Comparison of ENCODE assay signal across 1 cellular context in the genomic region with DNA sequence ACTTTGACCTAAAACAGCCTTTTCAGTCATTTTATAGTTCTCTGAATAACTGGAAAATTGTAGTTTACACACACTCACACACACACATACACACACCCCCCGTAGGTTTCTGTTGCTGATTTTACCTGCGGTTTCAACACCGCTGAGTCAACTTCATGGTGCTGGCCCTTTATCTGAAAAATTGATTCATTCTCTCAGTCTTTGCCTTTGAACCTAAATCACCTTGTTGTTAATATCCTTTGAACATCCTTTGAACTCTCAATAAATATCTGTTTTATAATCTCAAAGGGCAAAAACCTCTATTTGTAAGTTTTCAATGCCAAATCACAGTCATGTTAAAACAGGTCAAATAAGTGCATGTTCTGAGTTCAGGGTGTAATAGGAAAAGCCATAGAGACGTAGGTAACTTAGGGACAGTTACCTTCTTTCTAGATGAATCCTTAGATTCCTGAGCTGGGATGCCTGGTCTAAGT.
A peak's percentile ranks its signal among the peaks of the same experiment; 100 is the strongest.
TF ChIP-seq lines count a peak whose summit lies in the region.

No MANE protein-coding gene starts in this region.

TF ChIP-seq in HepG2, 621 proteins besides CTCF, POLR2A, EP300 and RAD21 (continued from another document):
- TF ChIP-seq CEBPG (CRISPR knock-in tag; IDR thresholded peaks at IDR 0.05) (peak; percentile 82), MIER3 (CRISPR knock-in tag; IDR thresholded peaks at IDR 0.05; ENCODE audit: borderline replicate concordance) (peak; percentile 39; the same call in 1 of the 2 replicates), HHEX (CRISPR knock-in tag; IDR thresholded peaks at IDR 0.05) (peak; percentile 68), NR2F2 (IDR thresholded peaks at IDR 0.05; ENCODE audit: borderline replicate concordance, low read depth) (peak; percentile 95), NFKBIZ (CRISPR knock-in tag; IDR thresholded peaks at IDR 0.05) (no peak), TCF7 (IDR thresholded peaks at IDR 0.05; ENCODE audit: low read depth) (peak; percentile 99), MBD4 (IDR thresholded peaks at IDR 0.05; ENCODE audit: borderline replicate concordance, low read length) (peak; percentile 97), KIAA2018 (CRISPR knock-in tag; IDR thresholded peaks at IDR 0.05; ENCODE audit: borderline replicate concordance) (no peak), ZNF17 (CRISPR knock-in tag; IDR thresholded peaks at IDR 0.05) (no peak), ZMYM4 (CRISPR knock-in tag; IDR thresholded peaks at IDR 0.05) (peak; percentile 49; the same call in 1 of the 2 replicates), JUN (CRISPR knock-in tag; IDR thresholded peaks at IDR 0.05) (peak; percentile 85), ZNF670 (CRISPR knock-in tag; IDR thresholded peaks at IDR 0.05; ENCODE audit: borderline replicate concordance) (peak; percentile 27; the same call in 1 of the 2 replicates), KAT8 (CRISPR knock-in tag; IDR thresholded peaks at IDR 0.05) (peak; percentile 39; the same call in 1 of the 2 replicates), ZNF660 (CRISPR knock-in tag; IDR thresholded peaks at IDR 0.05; ENCODE audit: borderline replicate concordance, low read depth) (no peak), ATF1 (CRISPR knock-in tag; IDR thresholded peaks at IDR 0.05) (peak; percentile 60; the same call in 1 of the 2 replicates), SRSF9 (IDR thresholded peaks at IDR 0.05; ENCODE audit: borderline replicate concordance, insufficient read depth, low read depth, low read length, poor library complexity, severe bottlenecking) (no peak), RXRB (CRISPR knock-in tag; IDR thresholded peaks at IDR 0.05; ENCODE audit: borderline replicate concordance) (peak; percentile 95)
- TF ChIP-seq, protein P1, sequence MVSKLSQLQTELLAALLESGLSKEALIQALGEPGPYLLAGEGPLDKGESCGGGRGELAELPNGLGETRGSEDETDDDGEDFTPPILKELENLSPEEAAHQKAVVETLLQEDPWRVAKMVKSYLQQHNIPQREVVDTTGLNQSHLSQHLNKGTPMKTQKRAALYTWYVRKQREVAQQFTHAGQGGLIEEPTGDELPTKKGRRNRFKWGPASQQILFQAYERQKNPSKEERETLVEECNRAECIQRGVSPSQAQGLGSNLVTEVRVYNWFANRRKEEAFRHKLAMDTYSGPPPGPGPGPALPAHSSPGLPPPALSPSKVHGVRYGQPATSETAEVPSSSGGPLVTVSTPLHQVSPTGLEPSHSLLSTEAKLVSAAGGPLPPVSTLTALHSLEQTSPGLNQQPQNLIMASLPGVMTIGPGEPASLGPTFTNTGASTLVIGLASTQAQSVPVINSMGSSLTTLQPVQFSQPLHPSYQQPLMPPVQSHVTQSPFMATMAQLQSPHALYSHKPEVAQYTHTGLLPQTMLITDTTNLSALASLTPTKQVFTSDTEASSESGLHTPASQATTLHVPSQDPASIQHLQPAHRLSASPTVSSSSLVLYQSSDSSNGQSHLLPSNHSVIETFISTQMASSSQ (IDR thresholded peaks at IDR 0.05; ENCODE audit: low read depth): peak; percentile 49; the same call in 1 of the 2 replicates
- TF ChIP-seq, protein P1 (CRISPR knock-in tag; IDR thresholded peaks at IDR 0.05; ENCODE audit: borderline replicate concordance): no peak; the same call in 1 of the 2 replicates
- TF ChIP-seq, protein P2, sequence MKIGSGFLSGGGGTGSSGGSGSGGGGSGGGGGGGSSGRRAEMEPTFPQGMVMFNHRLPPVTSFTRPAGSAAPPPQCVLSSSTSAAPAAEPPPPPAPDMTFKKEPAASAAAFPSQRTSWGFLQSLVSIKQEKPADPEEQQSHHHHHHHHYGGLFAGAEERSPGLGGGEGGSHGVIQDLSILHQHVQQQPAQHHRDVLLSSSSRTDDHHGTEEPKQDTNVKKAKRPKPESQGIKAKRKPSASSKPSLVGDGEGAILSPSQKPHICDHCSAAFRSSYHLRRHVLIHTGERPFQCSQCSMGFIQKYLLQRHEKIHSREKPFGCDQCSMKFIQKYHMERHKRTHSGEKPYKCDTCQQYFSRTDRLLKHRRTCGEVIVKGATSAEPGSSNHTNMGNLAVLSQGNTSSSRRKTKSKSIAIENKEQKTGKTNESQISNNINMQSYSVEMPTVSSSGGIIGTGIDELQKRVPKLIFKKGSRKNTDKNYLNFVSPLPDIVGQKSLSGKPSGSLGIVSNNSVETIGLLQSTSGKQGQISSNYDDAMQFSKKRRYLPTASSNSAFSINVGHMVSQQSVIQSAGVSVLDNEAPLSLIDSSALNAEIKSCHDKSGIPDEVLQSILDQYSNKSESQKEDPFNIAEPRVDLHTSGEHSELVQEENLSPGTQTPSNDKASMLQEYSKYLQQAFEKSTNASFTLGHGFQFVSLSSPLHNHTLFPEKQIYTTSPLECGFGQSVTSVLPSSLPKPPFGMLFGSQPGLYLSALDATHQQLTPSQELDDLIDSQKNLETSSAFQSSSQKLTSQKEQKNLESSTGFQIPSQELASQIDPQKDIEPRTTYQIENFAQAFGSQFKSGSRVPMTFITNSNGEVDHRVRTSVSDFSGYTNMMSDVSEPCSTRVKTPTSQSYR (CRISPR knock-in tag; IDR thresholded peaks at IDR 0.05; ENCODE audit: borderline replicate concordance): peak; percentile 32; the same call in 1 of the 2 replicates
- TF ChIP-seq, protein P3, sequence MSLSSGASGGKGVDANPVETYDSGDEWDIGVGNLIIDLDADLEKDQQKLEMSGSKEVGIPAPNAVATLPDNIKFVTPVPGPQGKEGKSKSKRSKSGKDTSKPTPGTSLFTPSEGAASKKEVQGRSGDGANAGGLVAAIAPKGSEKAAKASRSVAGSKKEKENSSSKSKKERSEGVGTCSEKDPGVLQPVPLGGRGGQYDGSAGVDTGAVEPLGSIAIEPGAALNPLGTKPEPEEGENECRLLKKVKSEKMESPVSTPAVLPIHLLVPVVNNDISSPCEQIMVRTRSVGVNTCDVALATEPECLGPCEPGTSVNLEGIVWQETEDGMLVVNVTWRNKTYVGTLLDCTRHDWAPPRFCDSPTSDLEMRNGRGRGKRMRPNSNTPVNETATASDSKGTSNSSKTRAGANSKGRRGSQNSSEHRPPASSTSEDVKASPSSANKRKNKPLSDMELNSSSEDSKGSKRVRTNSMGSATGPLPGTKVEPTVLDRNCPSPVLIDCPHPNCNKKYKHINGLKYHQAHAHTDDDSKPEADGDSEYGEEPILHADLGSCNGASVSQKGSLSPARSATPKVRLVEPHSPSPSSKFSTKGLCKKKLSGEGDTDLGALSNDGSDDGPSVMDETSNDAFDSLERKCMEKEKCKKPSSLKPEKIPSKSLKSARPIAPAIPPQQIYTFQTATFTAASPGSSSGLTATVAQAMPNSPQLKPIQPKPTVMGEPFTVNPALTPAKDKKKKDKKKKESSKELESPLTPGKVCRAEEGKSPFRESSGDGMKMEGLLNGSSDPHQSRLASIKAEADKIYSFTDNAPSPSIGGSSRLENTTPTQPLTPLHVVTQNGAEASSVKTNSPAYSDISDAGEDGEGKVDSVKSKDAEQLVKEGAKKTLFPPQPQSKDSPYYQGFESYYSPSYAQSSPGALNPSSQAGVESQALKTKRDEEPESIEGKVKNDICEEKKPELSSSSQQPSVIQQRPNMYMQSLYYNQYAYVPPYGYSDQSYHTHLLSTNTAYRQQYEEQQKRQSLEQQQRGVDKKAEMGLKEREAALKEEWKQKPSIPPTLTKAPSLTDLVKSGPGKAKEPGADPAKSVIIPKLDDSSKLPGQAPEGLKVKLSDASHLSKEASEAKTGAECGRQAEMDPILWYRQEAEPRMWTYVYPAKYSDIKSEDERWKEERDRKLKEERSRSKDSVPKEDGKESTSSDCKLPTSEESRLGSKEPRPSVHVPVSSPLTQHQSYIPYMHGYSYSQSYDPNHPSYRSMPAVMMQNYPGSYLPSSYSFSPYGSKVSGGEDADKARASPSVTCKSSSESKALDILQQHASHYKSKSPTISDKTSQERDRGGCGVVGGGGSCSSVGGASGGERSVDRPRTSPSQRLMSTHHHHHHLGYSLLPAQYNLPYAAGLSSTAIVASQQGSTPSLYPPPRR (CRISPR knock-in tag; IDR thresholded peaks at IDR 0.05; ENCODE audit: borderline replicate concordance): peak; percentile 92
